1 cellular context compared by ENCODE assay signal in the genomic region with DNA sequence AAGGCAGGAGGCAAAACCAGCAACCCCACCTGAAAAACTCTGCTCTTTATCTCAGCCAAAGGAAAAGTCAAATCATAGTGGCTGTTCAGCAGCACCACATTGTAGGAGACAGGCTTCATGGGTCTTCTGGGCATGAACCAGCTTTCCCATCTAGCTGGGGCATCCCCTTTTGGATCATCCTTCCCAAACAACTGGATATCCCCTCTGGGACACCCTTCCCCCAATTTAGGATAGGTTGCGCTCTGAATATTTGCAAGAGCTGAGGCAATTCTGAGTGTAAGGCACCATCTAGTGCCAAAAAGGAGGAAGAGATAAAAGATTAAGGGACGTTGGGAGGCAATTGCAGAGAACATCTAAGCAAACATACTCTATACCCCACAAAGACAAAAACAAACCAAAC.
TF ChIP-seq lines count a peak whose summit lies in the region.

No MANE protein-coding gene starts in this region.

TF ChIP-seq in HCT116, 20 proteins besides CTCF, POLR2A, EP300 and RAD21 (continued from another document):
- TF ChIP-seq, protein P1, sequence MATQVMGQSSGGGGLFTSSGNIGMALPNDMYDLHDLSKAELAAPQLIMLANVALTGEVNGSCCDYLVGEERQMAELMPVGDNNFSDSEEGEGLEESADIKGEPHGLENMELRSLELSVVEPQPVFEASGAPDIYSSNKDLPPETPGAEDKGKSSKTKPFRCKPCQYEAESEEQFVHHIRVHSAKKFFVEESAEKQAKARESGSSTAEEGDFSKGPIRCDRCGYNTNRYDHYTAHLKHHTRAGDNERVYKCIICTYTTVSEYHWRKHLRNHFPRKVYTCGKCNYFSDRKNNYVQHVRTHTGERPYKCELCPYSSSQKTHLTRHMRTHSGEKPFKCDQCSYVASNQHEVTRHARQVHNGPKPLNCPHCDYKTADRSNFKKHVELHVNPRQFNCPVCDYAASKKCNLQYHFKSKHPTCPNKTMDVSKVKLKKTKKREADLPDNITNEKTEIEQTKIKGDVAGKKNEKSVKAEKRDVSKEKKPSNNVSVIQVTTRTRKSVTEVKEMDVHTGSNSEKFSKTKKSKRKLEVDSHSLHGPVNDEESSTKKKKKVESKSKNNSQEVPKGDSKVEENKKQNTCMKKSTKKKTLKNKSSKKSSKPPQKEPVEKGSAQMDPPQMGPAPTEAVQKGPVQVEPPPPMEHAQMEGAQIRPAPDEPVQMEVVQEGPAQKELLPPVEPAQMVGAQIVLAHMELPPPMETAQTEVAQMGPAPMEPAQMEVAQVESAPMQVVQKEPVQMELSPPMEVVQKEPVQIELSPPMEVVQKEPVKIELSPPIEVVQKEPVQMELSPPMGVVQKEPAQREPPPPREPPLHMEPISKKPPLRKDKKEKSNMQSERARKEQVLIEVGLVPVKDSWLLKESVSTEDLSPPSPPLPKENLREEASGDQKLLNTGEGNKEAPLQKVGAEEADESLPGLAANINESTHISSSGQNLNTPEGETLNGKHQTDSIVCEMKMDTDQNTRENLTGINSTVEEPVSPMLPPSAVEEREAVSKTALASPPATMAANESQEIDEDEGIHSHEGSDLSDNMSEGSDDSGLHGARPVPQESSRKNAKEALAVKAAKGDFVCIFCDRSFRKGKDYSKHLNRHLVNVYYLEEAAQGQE (IDR thresholded peaks at IDR 0.05; ENCODE audit: low read depth), result no peak
- TF ChIP-seq CEBPB (IDR thresholded peaks at IDR 0.05; ENCODE audit: low read depth) (no peak), EZH2phosphoT487 (IDR thresholded peaks at IDR 0.05; ENCODE audit: borderline replicate concordance) (no peak), ZNF274 (IDR thresholded peaks at IDR 0.05; ENCODE audit: low read depth, low read length) (no peak), EGR1 (IDR thresholded peaks at IDR 0.05; ENCODE audit: low read depth) (no peak), YY1 (IDR thresholded peaks at IDR 0.05; ENCODE audit: extremely low read depth, insufficient replicate concordance, low read depth, low read length) (no peak), EZH2 (IDR thresholded peaks at IDR 0.05) (no peak), SIN3A (IDR thresholded peaks at IDR 0.05; ENCODE audit: low read depth) (no peak), TCF7L2 (IDR thresholded peaks at IDR 0.05; ENCODE audit: borderline replicate concordance, extremely low read depth, insufficient read depth, insufficient read length) (no peak)
TF ChIP-seq in HCT116: peak in this region for 0.
